ENCODE assay signal across 1 cellular context in genomic region chr19:17335575-17335974, GRCh38.
TF ChIP-seq lines count a peak whose summit lies in the region.

No MANE protein-coding gene starts in this region.

TF ChIP-seq in GM23338, 12 proteins besides CTCF, POLR2A, EP300 and RAD21 (continued from another document):
- TF ChIP-seq ZNF462 (CRISPR knock-in tag; IDR thresholded peaks at IDR 0.05) (no peak), JUNB (IDR thresholded peaks at IDR 0.05; ENCODE audit: unreplicated experiment) (no peak), NANOG (IDR thresholded peaks at IDR 0.05; ENCODE audit: borderline replicate concordance) (no peak), ETS1 (IDR thresholded peaks at IDR 0.05) (no peak), EZH2phosphoT487 (IDR thresholded peaks at IDR 0.05; ENCODE audit: unreplicated experiment) (no peak), ZNF331 (CRISPR knock-in tag; IDR thresholded peaks at IDR 0.05; ENCODE audit: low read depth) (no peak), REST (IDR thresholded peaks at IDR 0.05; ENCODE audit: unreplicated experiment) (no peak)
